Comparison of ENCODE assay signal across 31 cellular contexts in the genomic region with DNA sequence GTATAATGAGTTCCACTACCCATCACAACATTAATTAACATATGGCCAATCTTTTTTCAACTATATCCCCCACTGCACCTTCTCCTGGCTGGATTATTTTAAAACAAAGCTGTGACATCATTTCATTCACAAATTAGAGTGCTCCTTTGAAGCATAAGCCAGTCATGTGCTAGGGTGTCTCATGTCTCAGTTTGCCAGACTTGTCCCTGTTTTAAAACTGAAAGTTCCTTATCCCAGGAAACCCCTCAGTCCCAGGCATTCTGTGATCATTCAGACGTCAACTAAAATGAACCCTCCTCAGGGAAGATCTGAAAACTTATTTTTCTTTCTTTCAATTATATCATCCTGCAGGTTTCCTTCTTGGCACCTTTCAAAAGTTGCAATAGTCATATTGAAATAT.
"Had no signal": no experiment of that assay in that cellular context is flagged by ENCODE, and none has a peak within 500 bp of the region (broad histone marks: within the 10 kb centered on the region; RNA-seq: fewer than 3 reads in every experiment).

No MANE protein-coding gene starts in this region.

- DNase-seq: Karpas-422, MM.1S, MV-4-11, NCI-H1092, NCI-H1105, NCI-H1417 treated with DMSO at 0.1 percent for 48 hours, NCI-H1436 treated with DMSO at 0.1 percent for 48 hours, NCI-H1694 treated with DMSO at 0.1 percent for 48 hours, NCI-H187 treated with DMSO at 0.1 percent for 48 hours, NCI-H2029, NCI-H2081, NCI-H2107, NCI-H2171, NCI-H226, NCI-H446 treated with DMSO at 0.1 percent for 48 hours, NCI-H510A, NCI-H524, NCI-H526, NCI-H69, NCI-H748 treated with DMSO at 0.1 percent for 48 hours, NCI-H82, PC-9, SHP77, SIG-M5, SJCRH30, SK-N-SH, SW 1271, T-helper 1 cell had no signal

- H3K27ac ChIP-seq: PC-9, RWPE1, SJCRH30 had no signal

- H3K9ac ChIP-seq: SK-N-SH had no signal

- H3K27me3 ChIP-seq: SJCRH30 had no signal

- H3K9me3 ChIP-seq: SJCRH30, SK-N-SH had no signal

- H3K4me3 ChIP-seq: PC-9, SJCRH30 had no signal

- H3K4me1 ChIP-seq: SJCRH30 had no signal

- ATAC-seq: Panc1, Right ventricle myocardium inferior had no signal

- H2AFZ ChIP-seq: PC-9 had no signal

- H3K4me2 ChIP-seq: PC-9, SK-N-SH had no signal

- H3K36me3 ChIP-seq: SJCRH30 had no signal
